Comparison of ENCODE assay signal across 1 cellular context in the genomic region with DNA sequence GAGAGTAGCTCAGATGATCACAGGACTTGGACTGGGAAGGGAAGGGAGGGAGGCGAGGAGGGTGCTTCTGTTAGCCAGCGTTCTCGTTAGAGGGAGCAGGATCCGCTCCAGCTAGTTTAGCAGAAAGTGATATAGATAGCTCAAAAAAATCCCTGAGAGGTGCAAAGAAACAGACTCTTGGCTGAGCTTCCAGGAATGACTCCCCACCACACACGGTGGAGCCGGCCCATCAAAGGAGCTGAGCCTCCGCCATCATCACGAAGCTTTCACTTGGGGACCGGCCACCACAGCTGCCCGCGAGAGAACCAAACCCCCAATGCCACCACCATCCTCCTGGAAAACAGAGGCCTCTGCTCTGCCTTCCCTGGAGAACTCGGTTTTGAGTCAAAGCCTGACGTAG.
TF ChIP-seq lines count a peak whose summit lies in the region.

No MANE protein-coding gene starts in this region.

TF ChIP-seq in GM23338, 12 proteins besides CTCF, POLR2A, EP300 and RAD21 (continued from another document):
- TF ChIP-seq, protein P1, sequence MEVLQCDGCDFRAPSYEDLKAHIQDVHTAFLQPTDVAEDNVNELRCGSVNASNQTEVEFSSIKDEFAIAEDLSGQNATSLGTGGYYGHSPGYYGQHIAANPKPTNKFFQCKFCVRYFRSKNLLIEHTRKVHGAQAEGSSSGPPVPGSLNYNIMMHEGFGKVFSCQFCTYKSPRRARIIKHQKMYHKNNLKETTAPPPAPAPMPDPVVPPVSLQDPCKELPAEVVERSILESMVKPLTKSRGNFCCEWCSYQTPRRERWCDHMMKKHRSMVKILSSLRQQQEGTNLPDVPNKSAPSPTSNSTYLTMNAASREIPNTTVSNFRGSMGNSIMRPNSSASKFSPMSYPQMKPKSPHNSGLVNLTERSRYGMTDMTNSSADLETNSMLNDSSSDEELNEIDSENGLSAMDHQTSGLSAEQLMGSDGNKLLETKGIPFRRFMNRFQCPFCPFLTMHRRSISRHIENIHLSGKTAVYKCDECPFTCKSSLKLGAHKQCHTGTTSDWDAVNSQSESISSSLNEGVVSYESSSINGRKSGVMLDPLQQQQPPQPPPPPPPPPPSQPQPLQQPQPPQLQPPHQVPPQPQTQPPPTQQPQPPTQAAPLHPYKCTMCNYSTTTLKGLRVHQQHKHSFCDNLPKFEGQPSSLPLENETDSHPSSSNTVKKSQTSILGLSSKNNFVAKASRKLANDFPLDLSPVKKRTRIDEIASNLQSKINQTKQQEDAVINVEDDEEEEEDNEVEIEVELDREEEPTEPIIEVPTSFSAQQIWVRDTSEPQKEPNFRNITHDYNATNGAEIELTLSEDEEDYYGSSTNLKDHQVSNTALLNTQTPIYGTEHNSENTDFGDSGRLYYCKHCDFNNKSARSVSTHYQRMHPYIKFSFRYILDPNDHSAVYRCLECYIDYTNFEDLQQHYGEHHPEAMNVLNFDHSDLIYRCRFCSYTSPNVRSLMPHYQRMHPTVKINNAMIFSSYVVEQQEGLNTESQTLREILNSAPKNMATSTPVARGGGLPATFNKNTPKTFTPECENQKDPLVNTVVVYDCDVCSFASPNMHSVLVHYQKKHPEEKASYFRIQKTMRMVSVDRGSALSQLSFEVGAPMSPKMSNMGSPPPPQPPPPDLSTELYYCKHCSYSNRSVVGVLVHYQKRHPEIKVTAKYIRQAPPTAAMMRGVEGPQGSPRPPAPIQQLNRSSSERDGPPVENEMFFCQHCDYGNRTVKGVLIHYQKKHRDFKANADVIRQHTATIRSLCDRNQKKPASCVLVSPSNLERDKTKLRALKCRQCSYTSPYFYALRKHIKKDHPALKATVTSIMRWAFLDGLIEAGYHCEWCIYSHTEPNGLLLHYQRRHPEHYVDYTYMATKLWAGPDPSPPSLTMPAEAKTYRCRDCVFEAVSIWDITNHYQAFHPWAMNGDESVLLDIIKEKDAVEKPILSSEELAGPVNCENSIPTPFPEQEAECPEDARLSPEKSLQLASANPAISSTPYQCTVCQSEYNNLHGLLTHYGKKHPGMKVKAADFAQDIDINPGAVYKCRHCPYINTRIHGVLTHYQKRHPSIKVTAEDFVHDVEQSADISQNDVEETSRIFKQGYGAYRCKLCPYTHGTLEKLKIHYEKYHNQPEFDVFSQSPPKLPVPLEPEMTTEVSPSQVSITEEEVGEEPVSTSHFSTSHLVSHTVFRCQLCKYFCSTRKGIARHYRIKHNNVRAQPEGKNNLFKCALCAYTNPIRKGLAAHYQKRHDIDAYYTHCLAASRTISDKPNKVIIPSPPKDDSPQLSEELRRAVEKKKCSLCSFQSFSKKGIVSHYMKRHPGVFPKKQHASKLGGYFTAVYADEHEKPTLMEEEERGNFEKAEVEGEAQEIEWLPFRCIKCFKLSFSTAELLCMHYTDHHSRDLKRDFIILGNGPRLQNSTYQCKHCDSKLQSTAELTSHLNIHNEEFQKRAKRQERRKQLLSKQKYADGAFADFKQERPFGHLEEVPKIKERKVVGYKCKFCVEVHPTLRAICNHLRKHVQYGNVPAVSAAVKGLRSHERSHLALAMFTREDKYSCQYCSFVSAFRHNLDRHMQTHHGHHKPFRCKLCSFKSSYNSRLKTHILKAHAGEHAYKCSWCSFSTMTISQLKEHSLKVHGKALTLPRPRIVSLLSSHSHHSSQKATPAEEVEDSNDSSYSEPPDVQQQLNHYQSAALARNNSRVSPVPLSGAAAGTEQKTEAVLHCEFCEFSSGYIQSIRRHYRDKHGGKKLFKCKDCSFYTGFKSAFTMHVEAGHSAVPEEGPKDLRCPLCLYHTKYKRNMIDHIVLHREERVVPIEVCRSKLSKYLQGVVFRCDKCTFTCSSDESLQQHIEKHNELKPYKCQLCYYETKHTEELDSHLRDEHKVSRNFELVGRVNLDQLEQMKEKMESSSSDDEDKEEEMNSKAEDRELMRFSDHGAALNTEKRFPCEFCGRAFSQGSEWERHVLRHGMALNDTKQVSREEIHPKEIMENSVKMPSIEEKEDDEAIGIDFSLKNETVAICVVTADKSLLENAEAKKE (CRISPR knock-in tag; IDR thresholded peaks at IDR 0.05), result no peak
- TF ChIP-seq STAT1 (IDR thresholded peaks at IDR 0.05; ENCODE audit: unreplicated experiment) (no peak), NANOG (IDR thresholded peaks at IDR 0.05; ENCODE audit: borderline replicate concordance) (no peak)
